Comparison of ENCODE assay signal across 34 cellular contexts in genomic region chr4:75110061-75110460, GRCh38.
DNase-seq lines count a peak whose midpoint lies in the region; ATAC-seq, FAIRE-seq and TF ChIP-seq lines count a peak whose summit lies in the region.
"Had no signal": no experiment of that assay in that cellular context is flagged by ENCODE, and none has a peak within 500 bp of the region (broad histone marks: within the 10 kb centered on the region; RNA-seq: fewer than 3 reads in every experiment).

No MANE protein-coding gene starts in this region.

- H3K27ac ChIP-seq in A673 (ENCODE audit: low read depth, low read length, poor library complexity, severe bottlenecking): no peak overlapping the region
- H3K27ac ChIP-seq: 22Rv1; A549; BLaER1; BLaER1 treated with 17β-estradiol and CSF1 and Interleukin-3, amounts not matched to agents 10 nM and 100 nM; C4-2B had no signal

- no peaks in the 10 kb centered on the region for H3K4me1 ChIP-seq in A673 (ENCODE audit: insufficient read depth, low read length, poor library complexity, severe bottlenecking)
- H3K4me1 ChIP-seq: A549, BE2C, Caco-2 had no signal

- intact Hi-C loops in A673 (cut with micrococcal nuclease; ENCODE audit: unreplicated experiment): no loop called here

- ATAC-seq in GM18502 (IDR thresholded peaks at IDR 0.05; ENCODE audit: poor library complexity, unreplicated experiment): no peak
- ATAC-seq: A549; CD8-positive, alpha-beta T cell had no signal

- POLR2A ChIA-PET in A673 (lab: Charles Lee; ENCODE audit: low non-redundant PET): no interaction called here

- no peak for TF ChIP-seq POLR2A in GM12892 (IDR thresholded peaks at IDR 0.05; ENCODE audit: low read depth, low read length)

- no peak for TF ChIP-seq CTCF in A673 (conservative IDR thresholded peaks at IDR 0.05; ENCODE audit: low read depth, low read length)

- H3K27me3 ChIP-seq in A673 (replicated peaks; ENCODE audit: insufficient read depth, low read depth, low read length, poor library complexity): no peaks in the 10 kb centered on the region
- H3K27me3 ChIP-seq: BE2C; BLaER1; BLaER1 treated with 17β-estradiol and CSF1 and Interleukin-3, amounts not matched to agents 10 nM and 100 nM had no signal

- no peaks in the 10 kb centered on the region for H3K9me3 ChIP-seq in A673 (ENCODE audit: low read depth, low read length, poor library complexity, severe bottlenecking)
- H3K9me3 ChIP-seq: A549, BE2C, BLaER1, Caco-2 had no signal

- H3K36me3 ChIP-seq in A673 (ENCODE audit: insufficient read depth, low read length, poor library complexity, severe bottlenecking): no peaks in the 10 kb centered on the region
- H3K36me3 ChIP-seq: BE2C; BLaER1; BLaER1 treated with 17β-estradiol and CSF1 and Interleukin-3, amounts not matched to agents 10 nM and 100 nM had no signal

- DNase-seq in DMS 273 (lab: John Stamatoyannopoulos, UW; ENCODE audit: unreplicated experiment) (peak; percentile 10), DMS 273 treated with DMSO at 0.1 percent for 48 hours (lab: John Stamatoyannopoulos, UW) (no peak), Ammon's horn (ENCODE audit: low spot score) (peak; percentile 52), GM12892 (ENCODE audit: insufficient read length) (no peak), A673 (ENCODE audit: low spot score) (no peak)
- DNase-seq: 8988T; ACHN; AML-193; BE2C; C1 segment of cervical spinal cord; Caco-2; Calu3; CD4-positive, alpha-beta memory T cell; CD4-positive, alpha-beta T cell; CD4-positive, CD25-positive, alpha-beta regulatory T cell; CD8-positive, alpha-beta memory T cell; CD8-positive, alpha-beta T cell; COR-L47; DMS153; DMS53; DMS79; DMS79 treated with DMSO at 0.1 percent for 48 hours; DND-41; EL; GDM1 had no signal

- no TSS peak for BruUV-seq in A673 (replicated peaks; lab: Mats Ljungman, UMichigan)

- no peak overlapping the region for H3K4me3 ChIP-seq in A673 (ENCODE audit: low read depth, low read length, poor library complexity, severe bottlenecking)
- H3K4me3 ChIP-seq: A549; BLaER1; BLaER1 treated with 17β-estradiol and CSF1 and Interleukin-3, amounts not matched to agents 10 nM and 100 nM had no signal

- peak; percentile 27 for FAIRE-seq in GM12892 (lab: Jason Lieb, UNC)
- FAIRE-seq: A204.1, A549, D721Med, G401.6 had no signal

- CTCF ChIA-PET in A673 (lab: Charles Lee): no interaction called here

Comparison
In these comparisons a context has a peak if more than half of its experiments do, and no peak if none do; other contexts are left out.
1. DNase-seq: peak in DMS 273 (single experiment) and Ammon's horn (single experiment); none in DMS 273 treated with DMSO at 0.1 percent for 48 hours (single experiment), GM12892 (single experiment) and A673 (single experiment).